ENCODE assay signal across 34 cellular contexts in the genomic region with DNA sequence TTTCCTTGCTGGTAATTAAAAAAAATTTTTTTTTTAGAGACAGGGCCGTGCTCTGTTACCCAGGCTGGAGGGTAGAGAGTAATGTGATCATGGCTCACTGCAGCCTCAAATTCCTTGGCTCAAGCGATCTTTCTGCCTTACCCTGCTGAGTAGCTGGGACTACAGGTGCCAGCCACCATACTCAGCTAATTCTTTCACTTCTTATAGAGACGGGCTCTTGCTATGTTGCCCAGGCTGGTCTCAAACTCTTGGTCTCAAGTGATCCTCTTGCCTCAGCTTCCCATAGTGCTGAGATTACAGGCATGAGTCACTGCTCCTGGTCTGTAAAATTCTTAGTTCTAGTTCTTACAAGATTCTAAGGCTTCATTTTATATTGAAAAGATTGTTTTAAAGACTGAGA. TPM values are rescaled to one million over a fixed set of nuclear protein-coding genes. Genes with fewer than 3 reads are reported as not detected.
DNase-seq lines count a peak whose midpoint lies in the region; ATAC-seq and TF ChIP-seq lines count a peak whose summit lies in the region.
"Had no signal": no experiment of that assay in that cellular context is flagged by ENCODE, and none has a peak within 500 bp of the region (broad histone marks: within the 10 kb centered on the region; RNA-seq: fewer than 3 reads in every experiment).

No MANE protein-coding gene starts in this region.

- CTCF ChIA-PET in activated CD4-positive, alpha-beta T cell treated with anti-CD3 and anti-CD28 coated beads for 36 hours (lab: Charles Lee): interaction anchor here (0.6 to 1.0 kb wide), 4 partner anchors 12 to 438 kb away, joined by 3 to 4 read pairs (median 4); partner anchors contain the start of gene SMIM36

- no peaks in the 10 kb centered on the region for H3K9me3 ChIP-seq in SJCRH30 (replicated peaks)

- peak; percentile 69 for ATAC-seq in activated CD4-positive, alpha-beta T cell treated with anti-CD3 and anti-CD28 coated beads for 36 hours
- ATAC-seq: left lobe of liver had no signal

- H3K27me3 Mint-ChIP-seq in activated CD4-positive, alpha-beta T cell treated with anti-CD3 and anti-CD28 coated beads for 36 hours: peaks cover 6% of the 10 kb centered on the region
- H3K27me3 Mint-ChIP-seq: stimulated activated naive CD8-positive, alpha-beta T cell treated with anti-CD3 and anti-CD28 coated beads, Interleukin-15, Interleukin-2, amounts not matched to agents 100 ng/mL and 50 ng/mL, for 24 hours had no signal

- H3K27ac ChIP-seq in 22Rv1 (peak overlapping the region; percentile 25; the same call in 1 of the 2 replicates), SJCRH30 (no peak overlapping the region)

- H3K36me3 ChIP-seq in SJCRH30: no peaks in the 10 kb centered on the region

- TF ChIP-seq CTCF in 22Rv1 (IDR thresholded peaks at IDR 0.05) (no peak), GM13976 (IDR thresholded peaks at IDR 0.05; ENCODE audit: borderline replicate concordance, control extremely low read depth, extremely low read depth, insufficient read depth, missing control alignments) (no peak)

- POLR2A ChIA-PET in activated CD4-positive, alpha-beta T cell treated with anti-CD3 and anti-CD28 coated beads for 36 hours (lab: Charles Lee): no interaction called here

- H3K4me1 ChIP-seq in SJCRH30: no peaks in the 10 kb centered on the region

- H3K4me3 Mint-ChIP-seq in activated CD4-positive, alpha-beta T cell treated with anti-CD3 and anti-CD28 coated beads for 36 hours: no peak overlapping the region
- H3K4me3 Mint-ChIP-seq: immature natural killer cell; neural crest cell; stimulated activated naive CD8-positive, alpha-beta T cell treated with anti-CD3 and anti-CD28 coated beads, Interleukin-15, Interleukin-2, amounts not matched to agents 100 ng/mL and 50 ng/mL, for 24 hours; T-helper 1 cell treated with Interleukin-12 subunit alpha and Interleukin-12 subunit beta and Interleukin-4 antibody, amounts not matched to agents 30 μg/mL and 1 μg/mL, for 36 hours had no signal

- in situ Hi-C loops in KBM-7 (cut with MboI; ENCODE audit: low pct_unique_long_range_greater_than_20kb, low sequenced_read_pairs): no loop called here
- in situ Hi-C loops in GM13976 (cut with MboI; ENCODE audit: low sequenced_read_pairs, unreplicated experiment): no loop called here

- no peaks in the 10 kb centered on the region for H3K36me3 Mint-ChIP-seq in activated CD4-positive, alpha-beta T cell treated with anti-CD3 and anti-CD28 coated beads for 36 hours (ENCODE audit: low read depth)
- H3K36me3 Mint-ChIP-seq: immature natural killer cell had no signal

- no peaks in the 10 kb centered on the region for H3K9me3 Mint-ChIP-seq in activated CD4-positive, alpha-beta T cell treated with anti-CD3 and anti-CD28 coated beads for 36 hours (ENCODE audit: low read depth)
- H3K9me3 Mint-ChIP-seq: stimulated activated naive CD8-positive, alpha-beta T cell treated with anti-CD3 and anti-CD28 coated beads, Interleukin-15, Interleukin-2, amounts not matched to agents 100 ng/mL and 50 ng/mL, for 24 hours; T-helper 1 cell treated with Interleukin-12 subunit alpha and Interleukin-12 subunit beta and Interleukin-4 antibody, amounts not matched to agents 30 μg/mL and 1 μg/mL, for 36 hours had no signal

- no peaks in the 10 kb centered on the region for H3K27me3 ChIP-seq in SJCRH30

- H3K4me1 Mint-ChIP-seq in activated CD4-positive, alpha-beta T cell treated with anti-CD3 and anti-CD28 coated beads for 36 hours: no peaks in the 10 kb centered on the region
- H3K4me1 Mint-ChIP-seq: immature natural killer cell had no signal

- no peak overlapping the region for H3K27ac Mint-ChIP-seq in activated CD4-positive, alpha-beta T cell treated with anti-CD3 and anti-CD28 coated beads for 36 hours
- H3K27ac Mint-ChIP-seq: immature natural killer cell; stimulated activated naive CD8-positive, alpha-beta T cell treated with anti-CD3 and anti-CD28 coated beads, Interleukin-15, Interleukin-2, amounts not matched to agents 100 ng/mL and 50 ng/mL, for 24 hours; T-helper 1 cell treated with Interleukin-12 subunit alpha and Interleukin-12 subunit beta and Interleukin-4 antibody, amounts not matched to agents 30 μg/mL and 1 μg/mL, for 36 hours had no signal

- intact Hi-C loops in activated CD4-positive, alpha-beta T cell treated with anti-CD3 and anti-CD28 coated beads for 36 hours (cut with DNase I, micrococcal nuclease): no loop called here

- peak; percentile 12 for DNase-seq in activated CD4-positive, alpha-beta T cell treated with anti-CD3 and anti-CD28 coated beads for 36 hours
- no peak for DNase-seq in activated CD4-positive, alpha-beta T cell treated with anti-CD3 and anti-CD28 coated beads for 1 hour
- DNase-seq in KBM-7 (peak; percentile 16), iris pigment epithelial cell (ENCODE audit: low read depth) (peak; percentile 6), AG08395 (ENCODE audit: low spot score) (no peak), GM13976 (ENCODE audit: low spot score) (no peak), SJCRH30 (no peak)
- DNase-seq: ACHN; activated effector memory CD4-positive, alpha-beta T cell treated with anti-CD3 and anti-CD28 coated beads, Interleukin-2, amount 50 U/mL, for 16 hours; activated T-cell treated with anti-CD3 and anti-CD28 coated beads, Interleukin-2, amount 50 U/mL, for 1 hour; caudate nucleus; cortex of kidney; DMS 273 treated with DMSO at 0.1 percent for 48 hours; effector memory CD4-positive, alpha-beta T cell; EL; hypothalamus; immature natural killer cell; mesenchymal stem cell; NCI-H1105 treated with DMSO at 0.1 percent for 48 hours; NCI-H187 treated with DMSO at 0.1 percent for 48 hours; NCI-H524; right cardiac atrium; stimulated activated CD4-positive, alpha-beta T cell treated with anti-CD3 and anti-CD28 coated beads, Interleukin-1b, Interleukin-23, amount 100 ng/mL, for 48 hours had no signal

- no peak overlapping the region for H3K4me3 ChIP-seq in SJCRH30

RNA-seq across cellular contexts. Expression of gene SMIM36, which starts 11.1 kb away (rescaled TPM):
- not detected for total RNA-seq in activated CD4-positive, alpha-beta T cell treated with anti-CD3 and anti-CD28 coated beads for 36 hours
- total RNA-seq in SJCRH30 (2014; rRNA removed; shearing (Covaris generic)): not detected in 2 replicates
- total RNA-seq: activated CD8-positive, alpha-beta memory T cell treated with anti-CD3 and anti-CD28 coated beads for 36 hours; epithelial cell of proximal tubule; glomerular endothelial cell; HT-29; left lobe of liver; M059J; neural crest cell; right cardiac atrium; SK-MEL-5 had no signal

Comparison
In these comparisons a context has a peak if more than half of its experiments do, and no peak if none do; other contexts are left out.
1. DNase-seq: peak in activated CD4-positive, alpha-beta T cell treated with anti-CD3 and anti-CD28 coated beads for 36 hours (single experiment), KBM-7 (single experiment) and iris pigment epithelial cell (single experiment); none in activated CD4-positive, alpha-beta T cell treated with anti-CD3 and anti-CD28 coated beads for 1 hour (single experiment), AG08395 (single experiment), GM13976 (single experiment) and SJCRH30 (0 of 2).